19 cellular contexts compared by ENCODE assay signal in genomic region chr2:160538559-160539355, GRCh38.
"Had no signal": no experiment of that assay in that cellular context is flagged by ENCODE, and none has a peak within 500 bp of the region (broad histone marks: within the 10 kb centered on the region; RNA-seq: fewer than 3 reads in every experiment).

No MANE protein-coding gene starts in this region.

- H3K27ac ChIP-seq: gastrocnemius medialis, ovary, sigmoid colon, suprapubic skin had no signal

- H3K4me3 Mint-ChIP-seq: activated CD4-positive, alpha-beta memory T cell treated with anti-CD3 and anti-CD28 coated beads, Interleukin-2, amount 10 ng/mL, durations not matched to agents 7 days and 5 days; activated CD8-positive, alpha-beta memory T cell treated with anti-CD3 and anti-CD28 coated beads, Interleukin-2, amount 10 ng/mL, durations not matched to agents 7 days and 5 days; activated naive CD4-positive, alpha-beta T cell treated with anti-CD3 and anti-CD28 coated beads, Interleukin-2, amount 10 ng/mL, durations not matched to agents 7 days and 5 days; naive thymus-derived CD8-positive, alpha-beta T cell; stimulated activated naive CD8-positive, alpha-beta T cell treated with anti-CD3 and anti-CD28 coated beads, Interleukin-15, Interleukin-2, amounts not matched to agents 100 ng/mL and 50 ng/mL, for 24 hours; type B pancreatic cell had no signal

- H3K9me3 Mint-ChIP-seq: activated CD4-positive, alpha-beta memory T cell treated with anti-CD3 and anti-CD28 coated beads, Interleukin-2, amount 10 ng/mL, durations not matched to agents 7 days and 5 days; activated naive CD4-positive, alpha-beta T cell treated with anti-CD3 and anti-CD28 coated beads, Interleukin-2, amount 10 ng/mL, durations not matched to agents 7 days and 5 days; naive thymus-derived CD8-positive, alpha-beta T cell; stimulated activated naive CD8-positive, alpha-beta T cell treated with anti-CD3 and anti-CD28 coated beads, Interleukin-15, Interleukin-2, amounts not matched to agents 100 ng/mL and 50 ng/mL, for 24 hours; type B pancreatic cell had no signal

- H3K36me3 ChIP-seq: gastrocnemius medialis, ovary, sigmoid colon, suprapubic skin had no signal

- DNase-seq: activated CD4-positive, alpha-beta memory T cell treated with anti-CD3 and anti-CD28 coated beads, Interleukin-2, amount 10 ng/mL, durations not matched to agents 7 days and 5 days; activated CD4-positive, alpha-beta T cell treated with anti-CD3 and anti-CD28 coated beads for 48 hours; activated CD4-positive, CD25-positive, alpha-beta regulatory T cell; activated CD8-positive, alpha-beta memory T cell treated with anti-CD3 and anti-CD28 coated beads, Interleukin-2, amount 10 ng/mL, durations not matched to agents 7 days and 5 days; activated naive CD4-positive, alpha-beta T cell treated with anti-CD3 and anti-CD28 coated beads, Interleukin-2, amount 10 ng/mL, durations not matched to agents 7 days and 5 days; aorta; effector CD8-positive, alpha-beta T cell; gastrocnemius medialis; head of caudate nucleus; mesendoderm; naive thymus-derived CD8-positive, alpha-beta T cell; ovary; sigmoid colon; stimulated activated CD4-positive, alpha-beta T cell treated with anti-CD3 and anti-CD28 coated beads, Interleukin-2, amount 100 ng/mL, for 24 hours; T1000 had no signal

- H3K27me3 Mint-ChIP-seq: activated CD4-positive, alpha-beta memory T cell treated with anti-CD3 and anti-CD28 coated beads, Interleukin-2, amount 10 ng/mL, durations not matched to agents 7 days and 5 days; activated CD8-positive, alpha-beta memory T cell treated with anti-CD3 and anti-CD28 coated beads, Interleukin-2, amount 10 ng/mL, durations not matched to agents 7 days and 5 days; activated naive CD4-positive, alpha-beta T cell treated with anti-CD3 and anti-CD28 coated beads, Interleukin-2, amount 10 ng/mL, durations not matched to agents 7 days and 5 days; naive thymus-derived CD8-positive, alpha-beta T cell; stimulated activated naive CD8-positive, alpha-beta T cell treated with anti-CD3 and anti-CD28 coated beads, Interleukin-15, Interleukin-2, amounts not matched to agents 100 ng/mL and 50 ng/mL, for 24 hours; type B pancreatic cell had no signal

- H3K27ac Mint-ChIP-seq: activated CD4-positive, alpha-beta memory T cell treated with anti-CD3 and anti-CD28 coated beads, Interleukin-2, amount 10 ng/mL, durations not matched to agents 7 days and 5 days; activated CD8-positive, alpha-beta memory T cell treated with anti-CD3 and anti-CD28 coated beads, Interleukin-2, amount 10 ng/mL, durations not matched to agents 7 days and 5 days; activated naive CD4-positive, alpha-beta T cell treated with anti-CD3 and anti-CD28 coated beads, Interleukin-2, amount 10 ng/mL, durations not matched to agents 7 days and 5 days; stimulated activated naive CD8-positive, alpha-beta T cell treated with anti-CD3 and anti-CD28 coated beads, Interleukin-15, Interleukin-2, amounts not matched to agents 100 ng/mL and 50 ng/mL, for 24 hours; type B pancreatic cell had no signal

- ATAC-seq: activated CD8-positive, alpha-beta memory T cell treated with anti-CD3 and anti-CD28 coated beads, Interleukin-2, amount 10 ng/mL, durations not matched to agents 7 days and 5 days; esophagus mucosa; gastrocnemius medialis; naive thymus-derived CD8-positive, alpha-beta T cell had no signal

- H3K36me3 Mint-ChIP-seq: activated CD8-positive, alpha-beta memory T cell treated with anti-CD3 and anti-CD28 coated beads, Interleukin-2, amount 10 ng/mL, durations not matched to agents 7 days and 5 days; activated naive CD4-positive, alpha-beta T cell treated with anti-CD3 and anti-CD28 coated beads, Interleukin-2, amount 10 ng/mL, durations not matched to agents 7 days and 5 days; naive thymus-derived CD8-positive, alpha-beta T cell; type B pancreatic cell had no signal

- H3K4me3 ChIP-seq: gastrocnemius medialis, ovary, sigmoid colon, suprapubic skin had no signal

- H3K27me3 ChIP-seq: gastrocnemius medialis, ovary, sigmoid colon, suprapubic skin had no signal

- H3K4me1 ChIP-seq: suprapubic skin had no signal

- H3K4me1 Mint-ChIP-seq: activated CD4-positive, alpha-beta memory T cell treated with anti-CD3 and anti-CD28 coated beads, Interleukin-2, amount 10 ng/mL, durations not matched to agents 7 days and 5 days; activated CD8-positive, alpha-beta memory T cell treated with anti-CD3 and anti-CD28 coated beads, Interleukin-2, amount 10 ng/mL, durations not matched to agents 7 days and 5 days; activated naive CD4-positive, alpha-beta T cell treated with anti-CD3 and anti-CD28 coated beads, Interleukin-2, amount 10 ng/mL, durations not matched to agents 7 days and 5 days had no signal

- H3K9me3 ChIP-seq: gastrocnemius medialis, ovary, sigmoid colon, suprapubic skin had no signal
